ENCODE assay signal across 25 cellular contexts in the genomic region with DNA sequence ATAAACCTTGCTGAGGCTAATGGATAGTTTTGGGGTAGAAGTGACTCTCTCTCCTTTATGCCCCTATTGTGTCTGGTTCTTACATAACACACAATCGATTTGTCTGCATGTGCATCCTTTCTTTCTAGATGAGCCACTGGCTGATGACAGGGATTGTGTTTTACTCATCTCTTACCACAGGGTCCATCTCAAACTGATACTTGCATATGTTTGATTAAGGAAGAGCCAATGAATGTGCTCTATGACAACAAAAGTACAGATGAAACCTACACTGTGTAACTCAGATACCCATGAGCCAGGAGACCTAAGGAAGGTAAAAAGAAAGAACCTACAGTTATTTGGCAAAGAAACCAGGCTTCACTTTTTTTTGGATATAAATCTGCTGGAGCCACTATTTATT.
"Had no signal": no experiment of that assay in that cellular context is flagged by ENCODE, and none has a peak within 500 bp of the region (broad histone marks: within the 10 kb centered on the region; RNA-seq: fewer than 3 reads in every experiment).

No MANE protein-coding gene starts in this region.

- H3K36me3 ChIP-seq: breast epithelium, colonic mucosa had no signal

- H3K4me3 Mint-ChIP-seq: activated naive CD8-positive, alpha-beta T cell treated with anti-CD3 and anti-CD28 coated beads, Interleukin-2, amount 10 ng/mL, durations not matched to agents 7 days and 5 days; activated T-helper 1 cell treated with anti-CD3 and anti-CD28 coated beads, Interleukin-12 subunit alpha, Interleukin-12 subunit beta, Interleukin-2, Interleukin-4 antibody, amounts not matched to agents 30 ng/mL and 10 ng/mL and 1 ng/mL, durations not matched to agents 14 hours and 24 hours and 36 hours had no signal

- H3K4me1 Mint-ChIP-seq: activated naive CD8-positive, alpha-beta T cell treated with anti-CD3 and anti-CD28 coated beads, Interleukin-2, amount 10 ng/mL, durations not matched to agents 7 days and 5 days had no signal

- H3K27ac Mint-ChIP-seq: activated naive CD8-positive, alpha-beta T cell treated with anti-CD3 and anti-CD28 coated beads, Interleukin-2, amount 10 ng/mL, durations not matched to agents 7 days and 5 days; activated T-helper 1 cell treated with anti-CD3 and anti-CD28 coated beads, Interleukin-12 subunit alpha, Interleukin-12 subunit beta, Interleukin-2, Interleukin-4 antibody, amounts not matched to agents 30 ng/mL and 10 ng/mL and 1 ng/mL, durations not matched to agents 14 hours and 24 hours and 36 hours had no signal

- ATAC-seq: K562, Right ventricle myocardium inferior had no signal

- H3K27me3 ChIP-seq: breast epithelium, colonic mucosa had no signal

- H3K9me3 ChIP-seq: breast epithelium, colonic mucosa had no signal

- DNase-seq: activated CD4-positive, alpha-beta T cell treated with anti-CD3 and anti-CD28 coated beads for 48 hours; activated CD4-positive, alpha-beta T cell treated with anti-CD3 and anti-CD28 coated beads, Interleukin-2, amount 50 U/mL, for 4 hours; activated CD4-positive, CD25-positive, alpha-beta regulatory T cell; activated effector memory CD4-positive, alpha-beta T cell treated with anti-CD3 and anti-CD28 coated beads, Interleukin-2, amount 50 U/mL, for 16 hours; activated naive CD4-positive, alpha-beta T cell treated with Interleukin-2 at 50 U/mL for 16 hours; activated naive CD8-positive, alpha-beta T cell treated with anti-CD3 and anti-CD28 coated beads, Interleukin-2, amount 10 ng/mL, durations not matched to agents 7 days and 5 days; aorta; caudate nucleus; colonic mucosa; Karpas-422; MM.1S; NCI-H1105; NCI-H1436; NCI-H1694 treated with DMSO at 0.1 percent for 48 hours; NCI-H2029 treated with DMSO at 0.1 percent for 48 hours; NCI-H345; NCI-H510A; NCI-H526 treated with DMSO at 0.1 percent for 48 hours; NCI-H82 had no signal

- H3K27ac ChIP-seq: colonic mucosa, SK-N-MC, VCaP had no signal

- H3K4me1 ChIP-seq: breast epithelium, colonic mucosa had no signal

- H3K4me3 ChIP-seq: breast epithelium, colonic mucosa, K562, SK-N-MC had no signal
